ENCODE assay signal across 23 cellular contexts in genomic region chr4:124964251-124964650, GRCh38.
"Had no signal": no experiment of that assay in that cellular context is flagged by ENCODE, and none has a peak within 500 bp of the region (broad histone marks: within the 10 kb centered on the region; RNA-seq: fewer than 3 reads in every experiment).

No MANE protein-coding gene starts in this region.

- H3K4me1 Mint-ChIP-seq: natural killer cell; neural progenitor cell; stimulated activated memory B cell treated with anti-CD40 and anti-IgM and Interleukin-4, amounts not matched to agents 10 μg/mL and 1 μg/mL and 100 μg/mL, for 72 hours had no signal

- H3K27me3 Mint-ChIP-seq: stimulated activated memory B cell treated with anti-CD40 and anti-IgM and Interleukin-4, amounts not matched to agents 10 μg/mL and 1 μg/mL and 100 μg/mL, for 72 hours; type B pancreatic cell had no signal

- H3K27ac Mint-ChIP-seq: natural killer cell; neural progenitor cell; stimulated activated memory B cell treated with anti-CD40 and anti-IgM and Interleukin-4, amounts not matched to agents 10 μg/mL and 1 μg/mL and 100 μg/mL, for 72 hours; type B pancreatic cell had no signal

- H3K36me3 Mint-ChIP-seq: stimulated activated memory B cell treated with anti-CD40 and anti-IgM and Interleukin-4, amounts not matched to agents 10 μg/mL and 1 μg/mL and 100 μg/mL, for 72 hours; type B pancreatic cell had no signal

- DNase-seq: cortex of kidney; effector CD4-positive, alpha-beta T cell; foreskin fibroblast; heart left ventricle; left cardiac atrium; left lung; mesenchymal stem cell; natural killer cell; psoas muscle; right cardiac atrium; sigmoid colon; spleen; stimulated activated CD4-positive, alpha-beta T cell treated with anti-CD3 and anti-CD28 coated beads, Interleukin-4, amount 100 ng/mL, for 4 hours; stimulated activated naive CD8-positive, alpha-beta T cell treated with anti-CD3 and anti-CD28 coated beads, Interleukin-15, Interleukin-2, amounts not matched to agents 100 U/mL and 50 U/mL, for 24 hours; substantia nigra; testis; tibial artery had no signal

- ATAC-seq: esophagus mucosa; gastroesophageal sphincter; heart left ventricle; left cardiac atrium; left lung; natural killer cell; psoas muscle; right cardiac atrium; stimulated activated memory B cell treated with anti-CD40 and anti-IgM and Interleukin-4, amounts not matched to agents 10 μg/mL and 1 μg/mL and 100 μg/mL, for 72 hours; stimulated activated naive CD8-positive, alpha-beta T cell treated with anti-CD3 and anti-CD28 coated beads, Interleukin-15, Interleukin-2, amounts not matched to agents 100 U/mL and 50 U/mL, for 24 hours had no signal

- H3K4me3 Mint-ChIP-seq: natural killer cell; neural progenitor cell; stimulated activated memory B cell treated with anti-CD40 and anti-IgM and Interleukin-4, amounts not matched to agents 10 μg/mL and 1 μg/mL and 100 μg/mL, for 72 hours; type B pancreatic cell had no signal

- H3K4me3 ChIP-seq: gastroesophageal sphincter, heart left ventricle, hepatocyte, left lung, neural progenitor cell, psoas muscle, sigmoid colon, spleen, testis, tibial artery had no signal
